ENCODE assay signal across 29 cellular contexts in the genomic region with DNA sequence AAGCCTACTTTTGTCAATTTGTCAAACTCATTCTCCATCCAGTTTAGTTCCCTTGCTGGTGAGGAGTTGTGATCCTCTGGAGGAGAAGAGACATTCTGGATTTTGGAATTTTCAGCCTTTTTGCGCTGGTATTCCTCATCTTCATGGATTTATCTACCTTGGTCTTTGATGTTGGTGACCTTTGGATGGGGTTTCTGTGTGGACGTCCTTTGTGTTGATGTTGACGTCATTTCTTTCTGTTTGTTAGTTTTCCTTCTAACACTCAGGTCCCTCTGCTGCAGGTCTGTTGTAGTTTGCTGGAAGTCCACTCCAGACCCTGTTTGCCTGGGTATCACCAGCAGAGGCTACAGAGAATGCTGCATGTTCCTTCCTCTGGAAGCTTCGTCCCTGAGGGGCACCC.
DNase-seq lines count a peak whose midpoint lies in the region; ATAC-seq, FAIRE-seq and TF ChIP-seq lines count a peak whose summit lies in the region.
"Had no signal": no experiment of that assay in that cellular context is flagged by ENCODE, and none has a peak within 500 bp of the region (broad histone marks: within the 10 kb centered on the region; RNA-seq: fewer than 3 reads in every experiment).

No MANE protein-coding gene starts in this region.

- TF ChIP-seq RAD21 in HepG2 (CRISPR knock-in tag; IDR thresholded peaks at IDR 0.05) = no peak

- H3K9ac ChIP-seq in HepG2 (ENCODE audit: insufficient read depth, low read depth, low read length) = no peak overlapping the region
- H3K9ac ChIP-seq: BLaER1; BLaER1 treated with 17β-estradiol and CSF1 and Interleukin-3, amounts not matched to agents 10 nM and 100 nM had no signal

- FAIRE-seq in HepG2 (lab: Jason Lieb, UNC) = no peak
- FAIRE-seq: A204.1, A549, D721Med had no signal

- no peaks in the 10 kb centered on the region for H3K36me3 ChIP-seq in HepG2 (replicated peaks in 1 of 2; ENCODE audit: control insufficient read depth in 1 of 2, insufficient read depth in 2 of 2, low read length in 2 of 2)
- H3K36me3 ChIP-seq in right lobe of liver = no peaks in the 10 kb centered on the region
- H3K36me3 ChIP-seq: BE2C; BLaER1; BLaER1 treated with 17β-estradiol and CSF1 and Interleukin-3, amounts not matched to agents 10 nM and 100 nM had no signal

- no peaks in the 10 kb centered on the region for H3K9me3 ChIP-seq in HepG2 (ENCODE audit: low read length)
- H3K9me3 ChIP-seq in right lobe of liver = no peaks in the 10 kb centered on the region
- H3K9me3 ChIP-seq: BE2C, Caco-2 had no signal

- CTCF ChIA-PET in HepG2 (lab: Yijun Ruan, JAX; ENCODE audit: low intra/inter-chr PET ratio, low total read pairs) = no interaction called here

- intact Hi-C loops in HepG2 (cut with micrococcal nuclease; ENCODE audit: unreplicated experiment) = no loop called here
- intact Hi-C loops in right lobe of liver (cut with DNase I) = no loop called here

- H3K4me3 ChIP-seq in HepG2 (replicated peaks in 1 of 3; ENCODE audit: insufficient read depth in 1 of 3, low read depth in 2 of 3, low read length in 3 of 3) (peak overlapping the region in 1 of 3 experiments; percentile 36; a peak in 2 of 6 replicates), right lobe of liver (no peak overlapping the region)
- H3K4me3 ChIP-seq: A549; BLaER1; BLaER1 treated with 17β-estradiol and CSF1 and Interleukin-3, amounts not matched to agents 10 nM and 100 nM had no signal

- in situ Hi-C loops in HepG2 (cut with HindIII; ENCODE audit: extremely low pct_ligation_motif_present, low pct_unique_long_range_greater_than_20kb) = no loop called here

- DNase-seq in HepG2 (ENCODE audit: low spot score) (peak; percentile 67), right lobe of liver (no peak)
- DNase-seq: 8988T; ACHN; AML-193; BE2C; C1 segment of cervical spinal cord; Caco-2; Calu3; CD4-positive, alpha-beta memory T cell; CD4-positive, alpha-beta T cell; CD4-positive, CD25-positive, alpha-beta regulatory T cell; CD8-positive, alpha-beta memory T cell; CD8-positive, alpha-beta T cell; COR-L47; DMS 273 treated with DMSO at 0.1 percent for 48 hours; DMS153; DMS53; DMS79; DMS79 treated with DMSO at 0.1 percent for 48 hours; DND-41; EL had no signal

- POLR2A ChIA-PET in HepG2 (lab: Yijun Ruan, JAX) = no interaction called here

- H3K27ac ChIP-seq in HepG2 (ENCODE audit: extremely low read length, insufficient read depth, low read length) (no peak overlapping the region), right lobe of liver (no peak overlapping the region)
- H3K27ac ChIP-seq: 22Rv1; A549; BLaER1; BLaER1 treated with 17β-estradiol and CSF1 and Interleukin-3, amounts not matched to agents 10 nM and 100 nM; C4-2B had no signal

- TF ChIP-seq POLR2A in HepG2 (IDR thresholded peaks at IDR 0.05; ENCODE audit: insufficient read depth in 1 of 2, low read depth in 2 of 2, low read length in 2 of 2) (no peak), right lobe of liver (IDR thresholded peaks at IDR 0.05) (no peak)

- H3K4me2 ChIP-seq in HepG2 (ENCODE audit: low read depth, low read length) = peak overlapping the region; percentile 76
- H3K4me2 ChIP-seq: A549; BLaER1; BLaER1 treated with 17β-estradiol and CSF1 and Interleukin-3, amounts not matched to agents 10 nM and 100 nM had no signal

- no TSS peak for BruUV-seq in HepG2 (replicated peaks; lab: Mats Ljungman, UMichigan)

- H4K20me1 ChIP-seq in HepG2 (ENCODE audit: insufficient read depth, low read length) = no peaks in the 10 kb centered on the region
- H4K20me1 ChIP-seq: BLaER1; BLaER1 treated with 17β-estradiol and CSF1 and Interleukin-3, amounts not matched to agents 10 nM and 100 nM had no signal

- H2AFZ ChIP-seq in HepG2 (ENCODE audit: low read length) = no peak overlapping the region

- TF ChIP-seq CTCF in HepG2 (CRISPR knock-in tag; IDR thresholded peaks at IDR 0.05) (no peak), right lobe of liver (IDR thresholded peaks at IDR 0.05) (no peak)

- 3% methylated on average over 3 of the region's 4 CpGs for WGBS in HepG2 (ENCODE audit: low lambda C conversion rate)
- 34% methylated on average over 3 of the region's 4 CpGs for WGBS in right lobe of liver (ENCODE audit: insufficient coverage, low coverage, low lambda C conversion rate, missing lambda C conversion rate)

- peaks cover 20% of the 10 kb centered on the region for H3K4me1 ChIP-seq in HepG2 (ENCODE audit: insufficient read depth, low read length)
- H3K4me1 ChIP-seq in right lobe of liver = no peaks in the 10 kb centered on the region
- H3K4me1 ChIP-seq: A549; BE2C; BLaER1; BLaER1 treated with 17β-estradiol and CSF1 and Interleukin-3, amounts not matched to agents 10 nM and 100 nM; Caco-2 had no signal

- peak; percentile 73 for ATAC-seq in HepG2
- ATAC-seq in right lobe of liver = no peak
- ATAC-seq: A549; CD8-positive, alpha-beta T cell had no signal

- TF ChIP-seq EP300 in HepG2 (IDR thresholded peaks at IDR 0.05; ENCODE audit: low read depth in 2 of 2, low read length in 2 of 2) = no peak
- TF ChIP-seq EP300 in HepG2 (CRISPR knock-in tag; IDR thresholded peaks at IDR 0.05; ENCODE audit: borderline replicate concordance) = no peak

- no peaks in the 10 kb centered on the region for H3K79me2 ChIP-seq in HepG2 (ENCODE audit: insufficient read depth, low read length)

- H3K27me3 ChIP-seq in HepG2 (ENCODE audit: control insufficient read depth in 1 of 2, insufficient read depth in 2 of 2, low read length in 2 of 2) (no peaks in the 10 kb centered on the region; a peak in 1 of 5 replicates), right lobe of liver (no peaks in the 10 kb centered on the region)
- H3K27me3 ChIP-seq: BE2C; BLaER1; BLaER1 treated with 17β-estradiol and CSF1 and Interleukin-3, amounts not matched to agents 10 nM and 100 nM had no signal

TF ChIP-seq in HepG2, 621 proteins besides CTCF, POLR2A, EP300 and RAD21 (continues in another document):
- TF ChIP-seq ZNF777 (CRISPR knock-in tag; IDR thresholded peaks at IDR 0.05) = no peak
- peak; percentile 65 for TF ChIP-seq TCF7 (IDR thresholded peaks at IDR 0.05; ENCODE audit: low read depth)
- no peak for TF ChIP-seq ZNF766 (CRISPR knock-in tag; IDR thresholded peaks at IDR 0.05; ENCODE audit: borderline replicate concordance)
- TF ChIP-seq BCL6 (CRISPR knock-in tag; IDR thresholded peaks at IDR 0.05) = 0 out of 2 replicates have a peak, but pooled peaks have one; percentile 20
- no peak for TF ChIP-seq TEAD2 (CRISPR knock-in tag; IDR thresholded peaks at IDR 0.05)
- TF ChIP-seq ATF7 (IDR thresholded peaks at IDR 0.05) = peak; percentile 96
- TF ChIP-seq ATF7 (CRISPR knock-in tag; IDR thresholded peaks at IDR 0.05) = no peak
- peak; percentile 63; the same call in 1 of the 2 replicates for TF ChIP-seq CREM (IDR thresholded peaks at IDR 0.05)
- no peak for TF ChIP-seq CREM (CRISPR knock-in tag; IDR thresholded peaks at IDR 0.05)
- 0 out of 2 replicates have a peak, but pooled peaks have one; percentile 30 for TF ChIP-seq ZNF605 (CRISPR knock-in tag; IDR thresholded peaks at IDR 0.05)
- TF ChIP-seq ZNF24 (IDR thresholded peaks at IDR 0.05) = no peak
- 0 out of 2 replicates have a peak, but pooled peaks have one; percentile 14 for TF ChIP-seq AHDC1 (CRISPR knock-in tag; IDR thresholded peaks at IDR 0.05; ENCODE audit: borderline replicate concordance)
- no peak for TF ChIP-seq ZNF709 (CRISPR knock-in tag; IDR thresholded peaks at IDR 0.05)
- peak; percentile 21; the same call in 1 of the 2 replicates for TF ChIP-seq SOX5 (CRISPR knock-in tag; IDR thresholded peaks at IDR 0.05; ENCODE audit: borderline replicate concordance)
- TF ChIP-seq CREB1 (IDR thresholded peaks at IDR 0.05) = peak; percentile 82
- TF ChIP-seq CREB1 (CRISPR knock-in tag; IDR thresholded peaks at IDR 0.05) = peak; percentile 50; the same call in 1 of the 2 replicates
- TF ChIP-seq ZBTB21 (CRISPR knock-in tag; IDR thresholded peaks at IDR 0.05) = peak; percentile 79
